Comparison of ENCODE assay signal across 17 cellular contexts in genomic region chr13:24008679-24009078, GRCh38.
"Had no signal": no experiment of that assay in that cellular context is flagged by ENCODE, and none has a peak within 500 bp of the region (broad histone marks: within the 10 kb centered on the region; RNA-seq: fewer than 3 reads in every experiment).

No MANE protein-coding gene starts in this region.

- H3K27ac ChIP-seq: left lung, upper lobe of right lung had no signal

- H3K27me3 ChIP-seq: left lung, upper lobe of right lung had no signal

- H3K4me3 Mint-ChIP-seq: activated CD4-positive, alpha-beta memory T cell treated with anti-CD3 and anti-CD28 coated beads, Interleukin-2, amount 10 ng/mL, durations not matched to agents 7 days and 5 days; activated naive CD8-positive, alpha-beta T cell treated with anti-CD3 and anti-CD28 coated beads, Interleukin-2, amount 50 U/mL, for 24 hours; activated T-cell treated with anti-CD3 and anti-CD28 coated beads, Interleukin-2, amount 50 U/mL, for 72 hours; immature natural killer cell; memory B cell; natural killer cell treated with Interleukin-12 subunit alpha and Interleukin-12 subunit beta and Interleukin-15 and Interleukin-18, amount 100 ng/mL, for 72 hours; stimulated activated naive CD8-positive, alpha-beta T cell treated with anti-CD3 and anti-CD28 coated beads, Interleukin-15, Interleukin-2, amounts not matched to agents 100 ng/mL and 50 ng/mL, for 24 hours; T-cell had no signal

- H3K27me3 Mint-ChIP-seq: activated naive CD8-positive, alpha-beta T cell treated with anti-CD3 and anti-CD28 coated beads, Interleukin-2, amount 50 U/mL, for 24 hours; stimulated activated naive CD8-positive, alpha-beta T cell treated with anti-CD3 and anti-CD28 coated beads, Interleukin-15, Interleukin-2, amounts not matched to agents 100 ng/mL and 50 ng/mL, for 24 hours had no signal

- DNase-seq: activated CD4-positive, alpha-beta memory T cell treated with anti-CD3 and anti-CD28 coated beads, Interleukin-2, amount 10 ng/mL, durations not matched to agents 7 days and 5 days; activated naive CD4-positive, alpha-beta T cell; activated naive CD8-positive, alpha-beta T cell treated with anti-CD3 and anti-CD28 coated beads, Interleukin-2, amount 50 U/mL, for 24 hours; activated T-cell treated with anti-CD3 and anti-CD28 coated beads, Interleukin-2, amount 50 U/mL, for 72 hours; cortex of kidney; effector CD8-positive, alpha-beta T cell; immature natural killer cell; left lung; nucleus accumbens; stimulated activated CD4-positive, alpha-beta T cell treated with anti-CD3 and anti-CD28 coated beads, Interleukin-4, amount 100 ng/mL, for 1 hour; stimulated activated CD8-positive, alpha-beta memory T cell treated with anti-CD3 and anti-CD28 coated beads, Interleukin-4, amount 100 ng/mL, for 48 hours; T-cell; T1000; upper lobe of right lung had no signal

- H3K27ac Mint-ChIP-seq: activated CD4-positive, alpha-beta memory T cell treated with anti-CD3 and anti-CD28 coated beads, Interleukin-2, amount 10 ng/mL, durations not matched to agents 7 days and 5 days; activated naive CD8-positive, alpha-beta T cell treated with anti-CD3 and anti-CD28 coated beads, Interleukin-2, amount 50 U/mL, for 24 hours; activated T-cell treated with anti-CD3 and anti-CD28 coated beads, Interleukin-2, amount 50 U/mL, for 72 hours; memory B cell; natural killer cell treated with Interleukin-12 subunit alpha and Interleukin-12 subunit beta and Interleukin-15 and Interleukin-18, amount 100 ng/mL, for 72 hours; stimulated activated naive CD8-positive, alpha-beta T cell treated with anti-CD3 and anti-CD28 coated beads, Interleukin-15, Interleukin-2, amounts not matched to agents 100 ng/mL and 50 ng/mL, for 24 hours; T-cell had no signal

- H3K4me1 Mint-ChIP-seq: activated CD4-positive, alpha-beta memory T cell treated with anti-CD3 and anti-CD28 coated beads, Interleukin-2, amount 10 ng/mL, durations not matched to agents 7 days and 5 days; activated naive CD8-positive, alpha-beta T cell treated with anti-CD3 and anti-CD28 coated beads, Interleukin-2, amount 50 U/mL, for 24 hours; memory B cell; T-cell had no signal

- H3K9me3 Mint-ChIP-seq: activated CD4-positive, alpha-beta memory T cell treated with anti-CD3 and anti-CD28 coated beads, Interleukin-2, amount 10 ng/mL, durations not matched to agents 7 days and 5 days; activated naive CD8-positive, alpha-beta T cell treated with anti-CD3 and anti-CD28 coated beads, Interleukin-2, amount 50 U/mL, for 24 hours; activated T-cell treated with anti-CD3 and anti-CD28 coated beads, Interleukin-2, amount 50 U/mL, for 72 hours; immature natural killer cell; memory B cell; natural killer cell treated with Interleukin-12 subunit alpha and Interleukin-12 subunit beta and Interleukin-15 and Interleukin-18, amount 100 ng/mL, for 72 hours; stimulated activated naive CD8-positive, alpha-beta T cell treated with anti-CD3 and anti-CD28 coated beads, Interleukin-15, Interleukin-2, amounts not matched to agents 100 ng/mL and 50 ng/mL, for 24 hours; T-cell had no signal

- H3K9me3 ChIP-seq: left lung, upper lobe of right lung had no signal

- H3K36me3 Mint-ChIP-seq: immature natural killer cell; memory B cell; natural killer cell treated with Interleukin-12 subunit alpha and Interleukin-12 subunit beta and Interleukin-15 and Interleukin-18, amount 100 ng/mL, for 72 hours; T-cell had no signal
